8 cellular contexts compared by ENCODE assay signal in the genomic region with DNA sequence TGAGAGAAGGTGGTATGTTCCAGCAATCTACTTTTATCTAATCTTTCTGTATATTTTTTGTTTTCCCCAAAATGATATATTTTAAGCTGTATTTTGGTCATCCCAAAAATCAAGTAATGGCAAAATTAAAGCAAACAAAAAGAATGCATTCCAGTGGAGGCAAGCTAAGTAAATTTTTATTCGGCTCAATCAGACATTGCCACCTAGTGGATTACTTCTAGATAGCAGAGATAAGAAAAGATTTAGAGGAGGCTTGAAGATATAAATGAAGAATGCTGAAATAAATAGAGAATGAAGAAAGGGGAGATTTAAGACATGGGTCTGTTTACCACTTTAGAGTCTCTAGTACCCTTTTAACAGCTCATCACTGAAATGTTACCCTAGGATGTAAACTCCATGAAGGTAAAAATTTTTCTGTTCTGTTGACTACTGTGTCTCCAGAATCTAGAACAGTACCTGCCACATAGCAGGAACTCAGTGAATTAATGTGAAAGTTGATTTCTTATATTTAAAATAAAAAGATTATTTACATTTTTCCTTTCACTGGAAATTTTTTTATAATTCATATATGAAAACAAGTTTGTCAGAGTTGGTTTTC.
A peak's percentile ranks its signal among the peaks of the same experiment; 100 is the strongest.
DNase-seq lines count a peak whose midpoint lies in the region; ATAC-seq and TF ChIP-seq lines count a peak whose summit lies in the region.

No MANE protein-coding gene starts in this region.

- H3K4me3 ChIP-seq in OCI-LY1 (ENCODE audit: low read depth, low read length, poor library complexity, severe bottlenecking) = no peak overlapping the region
- H3K4me3 ChIP-seq in osteoblast (ENCODE audit: insufficient read depth, low read length) = no peak overlapping the region

- no peaks in the 10 kb centered on the region for H3K9me2 ChIP-seq in OCI-LY1 (ENCODE audit: low read depth, low read length)

- H3K36me3 ChIP-seq in OCI-LY1 (ENCODE audit: insufficient read depth, low read length) (no peaks in the 10 kb centered on the region), osteoblast (ENCODE audit: insufficient read depth, low read length) (no peaks in the 10 kb centered on the region)

- ATAC-seq in HG02623 (IDR thresholded peaks at IDR 0.05; ENCODE audit: unreplicated experiment) = peak; percentile 60
- no peak for ATAC-seq in GM21381 (IDR thresholded peaks at IDR 0.05; ENCODE audit: unreplicated experiment)

- H3K79me2 ChIP-seq in OCI-LY1 (ENCODE audit: insufficient read depth, low read length) = no peaks in the 10 kb centered on the region
- H3K79me2 ChIP-seq in osteoblast (ENCODE audit: insufficient read depth, low read length) = no peaks in the 10 kb centered on the region

- no peaks in the 10 kb centered on the region for H3F3A ChIP-seq in OCI-LY1 (ENCODE audit: insufficient read depth, low read length)

- TF ChIP-seq CTCF in OCI-LY1 (IDR thresholded peaks at IDR 0.05; ENCODE audit: low read length) = peak; percentile 77
- TF ChIP-seq CTCF in osteoblast (IDR thresholded peaks at IDR 0.05; ENCODE audit: extremely low read depth, low read depth, low read length) = peak; percentile 75

- no peaks in the 10 kb centered on the region for H4K20me1 ChIP-seq in OCI-LY1 (ENCODE audit: insufficient read depth, low read length)
- H4K20me1 ChIP-seq in osteoblast (ENCODE audit: insufficient read depth, low read length) = no peaks in the 10 kb centered on the region

- DNase-seq in Daoy (ENCODE audit: low read depth) (peak; percentile 2), epidermal melanocyte (ENCODE audit: insufficient read length, low spot score) (peak; percentile 41), osteoblast (ENCODE audit: insufficient read length, low spot score, missing footprints) (peak; percentile 43), GDM1 (lab: John Stamatoyannopoulos, UW) (no peak)
- DNase-seq in stimulated activated naive CD4-positive, alpha-beta T cell treated with Interleukin-2 at 50 U/mL for 16 hours (lab: John Stamatoyannopoulos, UW) = no peak

- no peaks in the 10 kb centered on the region for H3K4me1 ChIP-seq in OCI-LY1 (ENCODE audit: insufficient read depth, low read length, severe bottlenecking)
- H3K4me1 ChIP-seq in osteoblast (ENCODE audit: insufficient read depth, low read length) = no peaks in the 10 kb centered on the region

- H3K4me2 ChIP-seq in OCI-LY1 (ENCODE audit: low read length) (no peak overlapping the region), osteoblast (ENCODE audit: insufficient read depth, low read length) (no peak overlapping the region)

- H3K9me3 ChIP-seq in OCI-LY1 (ENCODE audit: low read length) (no peaks in the 10 kb centered on the region), osteoblast (ENCODE audit: low read depth, low read length) (no peaks in the 10 kb centered on the region)

- H3K9ac ChIP-seq in OCI-LY1 (ENCODE audit: low read length) = no peak overlapping the region

- H3K27ac ChIP-seq in OCI-LY1 (ENCODE audit: low read depth, low read length, poor library complexity, severe bottlenecking) (no peak overlapping the region), osteoblast (ENCODE audit: low read depth, low read length) (no peak overlapping the region)

- no peak overlapping the region for H2AFZ ChIP-seq in OCI-LY1 (ENCODE audit: low read length)
- H2AFZ ChIP-seq in osteoblast (ENCODE audit: low read length) = no peak overlapping the region

- H3K27me3 ChIP-seq in OCI-LY1 (ENCODE audit: insufficient read depth, low read length) = no peaks in the 10 kb centered on the region
- H3K27me3 ChIP-seq in osteoblast (ENCODE audit: insufficient read depth, low read length) = no peaks in the 10 kb centered on the region

Comparison
In these comparisons a context has a peak if more than half of its experiments do, and no peak if none do; other contexts are left out.
1. DNase-seq: peak in Daoy (single experiment), epidermal melanocyte (single experiment) and osteoblast (single experiment); none in stimulated activated naive CD4-positive, alpha-beta T cell treated with Interleukin-2 at 50 U/mL for 16 hours (single experiment) and GDM1 (single experiment).